Comparison of ENCODE assay signal across 6 cellular contexts in genomic region chr13:92735909-92736308, GRCh38.
"Had no signal": no experiment of that assay in that cellular context is flagged by ENCODE, and none has a peak within 500 bp of the region (broad histone marks: within the 10 kb centered on the region; RNA-seq: fewer than 3 reads in every experiment).

No MANE protein-coding gene starts in this region.

- H3K4me3 ChIP-seq: K562 had no signal

- H3K27ac ChIP-seq: HL-60, KMS-11 had no signal

- DNase-seq: IMR-90, KBM-7, KG1 had no signal
